In genomic region chr3:71444028-71444860, GRCh38 we compare ENCODE assay signal across 8 cellular contexts.
DNase-seq lines count a peak whose midpoint lies in the region; ATAC-seq lines count a peak whose summit lies in the region.

No MANE protein-coding gene starts in this region.

- H3K4me3 Mint-ChIP-seq in activated naive CD4-positive, alpha-beta T cell treated with anti-CD3 and anti-CD28 coated beads, Interleukin-2, amount 50 U/mL, for 24 hours, result peak overlapping the region; percentile 78
- H3K4me3 Mint-ChIP-seq in stimulated activated naive CD8-positive, alpha-beta T cell treated with anti-CD3 and anti-CD28 coated beads, Interleukin-15, amount 100 ng/mL, for 72 hours, result peak overlapping the region; percentile 81 to 86

- H3K4me1 Mint-ChIP-seq in activated naive CD4-positive, alpha-beta T cell treated with anti-CD3 and anti-CD28 coated beads, Interleukin-2, amount 50 U/mL, for 24 hours, result peaks cover 96% of the 10 kb centered on the region
- H3K4me1 Mint-ChIP-seq in stimulated activated naive CD8-positive, alpha-beta T cell treated with anti-CD3 and anti-CD28 coated beads, Interleukin-15, amount 100 ng/mL, for 72 hours, result peaks cover 99% of the 10 kb centered on the region

- DNase-seq in DMS53 (lab: John Stamatoyannopoulos, UW), result peak; percentile 0
- DNase-seq in DMS53 treated with DMSO at 0.1 percent for 48 hours (lab: John Stamatoyannopoulos, UW; ENCODE audit: unreplicated experiment), result no peak
- peak; percentile 55 for DNase-seq in RPMI8226
- peak; percentile 34 for DNase-seq in kidney glomerular epithelial cell (lab: John Stamatoyannopoulos, UW)
- peak; percentile 63 to 79 for DNase-seq in stimulated activated naive CD8-positive, alpha-beta T cell treated with anti-CD3 and anti-CD28 coated beads, Interleukin-15, amount 100 ng/mL, for 72 hours
- DNase-seq in retina, result no peak

- peaks cover 2% of the 10 kb centered on the region for H3K36me3 Mint-ChIP-seq in activated naive CD4-positive, alpha-beta T cell treated with anti-CD3 and anti-CD28 coated beads, Interleukin-2, amount 50 U/mL, for 24 hours

- no peaks in the 10 kb centered on the region for H3K27me3 Mint-ChIP-seq in activated naive CD4-positive, alpha-beta T cell treated with anti-CD3 and anti-CD28 coated beads, Interleukin-2, amount 50 U/mL, for 24 hours
- no peaks in the 10 kb centered on the region for H3K27me3 Mint-ChIP-seq in stimulated activated naive CD8-positive, alpha-beta T cell treated with anti-CD3 and anti-CD28 coated beads, Interleukin-15, amount 100 ng/mL, for 72 hours

- H3K27ac Mint-ChIP-seq in activated naive CD4-positive, alpha-beta T cell treated with anti-CD3 and anti-CD28 coated beads, Interleukin-2, amount 50 U/mL, for 24 hours, result peak overlapping the region; percentile 99
- H3K27ac Mint-ChIP-seq in stimulated activated naive CD8-positive, alpha-beta T cell treated with anti-CD3 and anti-CD28 coated beads, Interleukin-15, amount 100 ng/mL, for 72 hours, result peak overlapping the region; percentile 96 to 98

- ATAC-seq in HG03045 (IDR thresholded peaks at IDR 0.05; ENCODE audit: unreplicated experiment), result peak; percentile 94
- peak; percentile 81 for ATAC-seq in stimulated activated naive CD8-positive, alpha-beta T cell treated with anti-CD3 and anti-CD28 coated beads, Interleukin-15, amount 100 ng/mL, for 72 hours

- no peaks in the 10 kb centered on the region for H3K9me3 Mint-ChIP-seq in activated naive CD4-positive, alpha-beta T cell treated with anti-CD3 and anti-CD28 coated beads, Interleukin-2, amount 50 U/mL, for 24 hours
- H3K9me3 Mint-ChIP-seq in stimulated activated naive CD8-positive, alpha-beta T cell treated with anti-CD3 and anti-CD28 coated beads, Interleukin-15, amount 100 ng/mL, for 72 hours, result no peaks in the 10 kb centered on the region

Comparison
In these comparisons a context has a peak if more than half of its experiments do, and no peak if none do; other contexts are left out.
1. DNase-seq: peak in DMS53 (single experiment), RPMI8226 (single experiment), kidney glomerular epithelial cell (single experiment) and stimulated activated naive CD8-positive, alpha-beta T cell treated with anti-CD3 and anti-CD28 coated beads, Interleukin-15, amount 100 ng/mL, for 72 hours (2 of 2); none in DMS53 treated with DMSO at 0.1 percent for 48 hours (single experiment) and retina (single experiment).